Comparison of ENCODE assay signal across 1 cellular context in genomic region chr20:5119143-5119434, GRCh38.
TF ChIP-seq lines count a peak whose summit lies in the region.

No MANE protein-coding gene starts in this region.

TF ChIP-seq in GM12878, 131 proteins besides CTCF, POLR2A, EP300 and RAD21 (continued from another document):
- TF ChIP-seq HDAC6 (IDR thresholded peaks at IDR 0.05; ENCODE audit: unreplicated experiment) (no peak), GABPA (IDR thresholded peaks at IDR 0.05; ENCODE audit: low read depth) (no peak), CBX5 (IDR thresholded peaks at IDR 0.05; ENCODE audit: low read depth) (no peak), TARDBP (IDR thresholded peaks at IDR 0.05; ENCODE audit: borderline replicate concordance) (no peak), CREB1 (IDR thresholded peaks at IDR 0.05; ENCODE audit: low read depth) (no peak)
